1 cellular context compared by ENCODE assay signal in genomic region chr16:67659675-67660563, GRCh38.
TF ChIP-seq lines count a peak whose summit lies in the region.

TSS of gene ACD (minus strand) at chr16:67660260. CDS start at chr16:67660220, 40 bp downstream.

TF ChIP-seq in HepG2, 621 proteins besides CTCF, POLR2A, EP300 and RAD21 (continued from another document and continues in another):
- TF ChIP-seq STAT6 (CRISPR knock-in tag; IDR thresholded peaks at IDR 0.05; ENCODE audit: borderline replicate concordance): peak; percentile 76; the same call in 1 of the 2 replicates
- TF ChIP-seq HNF4G (IDR thresholded peaks at IDR 0.05; ENCODE audit: borderline replicate concordance, low read depth, low read length): peak; percentile 37; the same call in 1 of the 2 replicates
- peak; percentile 5; the same call in 1 of the 2 replicates for TF ChIP-seq HNF4G (CRISPR knock-in tag; IDR thresholded peaks at IDR 0.05; ENCODE audit: borderline replicate concordance, low read depth)
- TF ChIP-seq ZNF609 (CRISPR knock-in tag; IDR thresholded peaks at IDR 0.05; ENCODE audit: borderline replicate concordance): peak; percentile 66
- TF ChIP-seq FOSL2 (CRISPR knock-in tag; IDR thresholded peaks at IDR 0.05): no peak; the same call in none of the 2 replicates
- TF ChIP-seq ZBTB42 (CRISPR knock-in tag; IDR thresholded peaks at IDR 0.05): peak; percentile 21
- peak; percentile 69 for TF ChIP-seq YEATS4 (CRISPR knock-in tag; IDR thresholded peaks at IDR 0.05; ENCODE audit: borderline replicate concordance)
- TF ChIP-seq ZHX2 (IDR thresholded peaks at IDR 0.05; ENCODE audit: low read depth): 0 out of 2 replicates have a peak, but pooled peaks have one; percentile 9
- TF ChIP-seq ZHX2 (CRISPR knock-in tag; IDR thresholded peaks at IDR 0.05; ENCODE audit: borderline replicate concordance): no peak; the same call in none of the 2 replicates
- no peak; the same call in 1 of the 2 replicates for TF ChIP-seq ZSCAN5A (CRISPR knock-in tag; IDR thresholded peaks at IDR 0.05; ENCODE audit: borderline replicate concordance)
- no peak for TF ChIP-seq TBP (CRISPR knock-in tag; IDR thresholded peaks at IDR 0.05)
- TF ChIP-seq ZNF24 (IDR thresholded peaks at IDR 0.05): no peak
- TF ChIP-seq IRF9 (CRISPR knock-in tag; IDR thresholded peaks at IDR 0.05; ENCODE audit: borderline replicate concordance): peak; percentile 77; the same call in 1 of the 2 replicates
- no peak for TF ChIP-seq SOX5 (CRISPR knock-in tag; IDR thresholded peaks at IDR 0.05; ENCODE audit: borderline replicate concordance)
- TF ChIP-seq ZFP91 (CRISPR knock-in tag; IDR thresholded peaks at IDR 0.05; ENCODE audit: borderline replicate concordance): peak; percentile 71; the same call in 1 of the 2 replicates
- TF ChIP-seq MXD3 (CRISPR knock-in tag; IDR thresholded peaks at IDR 0.05): peak; percentile 60
- TF ChIP-seq ZSCAN29 (CRISPR knock-in tag; conservative IDR thresholded peaks at IDR 0.05): peak; percentile 51; the same call in 1 of the 2 replicates
- no peak for TF ChIP-seq NBN (conservative IDR thresholded peaks at IDR 0.05)
- no peak; the same call in 1 of the 2 replicates for TF ChIP-seq ZNF367 (CRISPR knock-in tag; IDR thresholded peaks at IDR 0.05; ENCODE audit: borderline replicate concordance)
- TF ChIP-seq ZNF788 (CRISPR knock-in tag; IDR thresholded peaks at IDR 0.05; ENCODE audit: borderline replicate concordance): peak; percentile 91
- TF ChIP-seq CENPBD1 (CRISPR knock-in tag; IDR thresholded peaks at IDR 0.05; ENCODE audit: borderline replicate concordance, low read depth): no peak
- no peak for TF ChIP-seq DZIP1 (CRISPR knock-in tag; IDR thresholded peaks at IDR 0.05)
- TF ChIP-seq ZNF430 (CRISPR knock-in tag; IDR thresholded peaks at IDR 0.05): peak; percentile 83; the same call in 1 of the 2 replicates
- peak; percentile 85 for TF ChIP-seq TAF1 (CRISPR knock-in tag; IDR thresholded peaks at IDR 0.05)
- no peak for TF ChIP-seq ZNF557 (CRISPR knock-in tag; IDR thresholded peaks at IDR 0.05)
- peak; percentile 90 for TF ChIP-seq LBX2 (CRISPR knock-in tag; IDR thresholded peaks at IDR 0.05; ENCODE audit: borderline replicate concordance)
- TF ChIP-seq SYNCRIP (IDR thresholded peaks at IDR 0.05; ENCODE audit: insufficient read depth, low read depth, low read length): no peak
- TF ChIP-seq KLF6 (CRISPR knock-in tag; IDR thresholded peaks at IDR 0.05): 0 out of 2 replicates have a peak, but pooled peaks have one; percentile 6
- no peak for TF ChIP-seq ZNF841 (CRISPR knock-in tag; IDR thresholded peaks at IDR 0.05; ENCODE audit: borderline replicate concordance)
- TF ChIP-seq ZNF350 (CRISPR knock-in tag; IDR thresholded peaks at IDR 0.05; ENCODE audit: borderline replicate concordance, low read depth): peak; percentile 91
- TF ChIP-seq SALL2 (CRISPR knock-in tag; IDR thresholded peaks at IDR 0.05): no peak; the same call in 1 of the 2 replicates
